Comparison of ENCODE assay signal across 18 cellular contexts in the genomic region with DNA sequence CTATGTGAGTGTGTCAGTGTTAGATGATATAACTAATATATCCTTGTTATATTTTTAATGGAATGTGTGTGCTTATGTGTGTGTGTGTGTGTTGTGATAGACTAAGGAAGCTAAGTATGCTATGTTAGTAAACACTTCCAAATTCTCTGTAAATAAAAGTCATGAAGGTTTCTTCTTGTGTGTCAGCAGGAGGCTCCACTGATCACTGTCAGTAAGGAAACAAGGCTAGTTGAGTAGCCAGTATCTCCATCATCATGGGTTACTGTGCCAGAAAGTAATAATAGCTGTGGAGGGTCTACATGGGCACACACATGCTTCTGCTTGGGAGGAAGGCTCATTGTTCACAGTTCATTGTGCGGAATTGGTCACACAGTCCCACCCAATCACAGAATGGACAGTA.
"Had no signal": no experiment of that assay in that cellular context is flagged by ENCODE, and none has a peak within 500 bp of the region (broad histone marks: within the 10 kb centered on the region; RNA-seq: fewer than 3 reads in every experiment).

No MANE protein-coding gene starts in this region.

- H3K4me1 ChIP-seq: spleen, upper lobe of right lung had no signal

- H3K27me3 ChIP-seq: spleen, upper lobe of right lung had no signal

- H3K4me3 Mint-ChIP-seq: activated T-cell treated with anti-CD3 and anti-CD28 coated beads, Interleukin-2, amount 50 U/mL, for 72 hours; dendritic cell treated with granulocyte-macrophage colony-stimulating factor and Interleukin-4, amounts not matched to agents 40 ng/mL and 50 ng/mL, for 4 days; mesothelial cell of epicardium; natural killer cell treated with Interleukin-12 subunit alpha and Interleukin-12 subunit beta and Interleukin-15 and Interleukin-18, amount 100 ng/mL, for 72 hours; stimulated activated naive B cell treated with anti-CD40 and anti-IgM and Interleukin-4, amounts not matched to agents 10 μg/mL and 1 μg/mL and 100 μg/mL, for 72 hours had no signal

- H3K36me3 Mint-ChIP-seq: mesothelial cell of epicardium; natural killer cell treated with Interleukin-12 subunit alpha and Interleukin-12 subunit beta and Interleukin-15 and Interleukin-18, amount 100 ng/mL, for 72 hours; stimulated activated naive B cell treated with anti-CD40 and anti-IgM and Interleukin-4, amounts not matched to agents 10 μg/mL and 1 μg/mL and 100 μg/mL, for 72 hours had no signal

- H3K9me3 Mint-ChIP-seq: activated T-cell treated with anti-CD3 and anti-CD28 coated beads, Interleukin-2, amount 50 U/mL, for 72 hours; mesothelial cell of epicardium had no signal

- H3K27ac ChIP-seq: spleen, thoracic aorta, upper lobe of right lung, WERI-Rb-1 had no signal

- H3K36me3 ChIP-seq: spleen, thoracic aorta, upper lobe of right lung, WERI-Rb-1 had no signal

- H3K27ac Mint-ChIP-seq: activated T-cell treated with anti-CD3 and anti-CD28 coated beads, Interleukin-2, amount 50 U/mL, for 72 hours; dendritic cell treated with granulocyte-macrophage colony-stimulating factor and Interleukin-4, amounts not matched to agents 40 ng/mL and 50 ng/mL, for 4 days; mesothelial cell of epicardium; natural killer cell treated with Interleukin-12 subunit alpha and Interleukin-12 subunit beta and Interleukin-15 and Interleukin-18, amount 100 ng/mL, for 72 hours; stimulated activated naive B cell treated with anti-CD40 and anti-IgM and Interleukin-4, amounts not matched to agents 10 μg/mL and 1 μg/mL and 100 μg/mL, for 72 hours had no signal

- H3K4me3 ChIP-seq: lung, spleen, thoracic aorta, upper lobe of right lung had no signal

- H3K27me3 Mint-ChIP-seq: dendritic cell treated with granulocyte-macrophage colony-stimulating factor and Interleukin-4, amounts not matched to agents 40 ng/mL and 50 ng/mL, for 4 days; natural killer cell treated with Interleukin-12 subunit alpha and Interleukin-12 subunit beta and Interleukin-15 and Interleukin-18, amount 100 ng/mL, for 72 hours; stimulated activated naive B cell treated with anti-CD40 and anti-IgM and Interleukin-4, amounts not matched to agents 10 μg/mL and 1 μg/mL and 100 μg/mL, for 72 hours had no signal

- H3K4me1 Mint-ChIP-seq: mesothelial cell of epicardium; stimulated activated naive B cell treated with anti-CD40 and anti-IgM and Interleukin-4, amounts not matched to agents 10 μg/mL and 1 μg/mL and 100 μg/mL, for 72 hours had no signal

- DNase-seq: activated CD4-positive, alpha-beta T cell treated with anti-CD3 and anti-CD28 coated beads, Interleukin-2, amount 50 U/mL, for 4 hours; activated effector memory CD4-positive, alpha-beta T cell treated with anti-CD3 and anti-CD28 coated beads, Interleukin-2, amount 50 U/mL, for 16 hours; activated naive CD4-positive, alpha-beta T cell treated with anti-CD3 and anti-CD28 coated beads, Interleukin-2, amount 50 U/mL, for 16 hours; activated T-cell treated with anti-CD3 and anti-CD28 coated beads, Interleukin-2, amount 50 U/mL, for 72 hours; aorta; effector memory CD4-positive, alpha-beta T cell; occipital lobe; posterior cingulate gyrus; spleen; stimulated activated naive B cell treated with anti-CD40 and anti-IgM and Interleukin-4, amounts not matched to agents 10 μg/mL and 1 μg/mL and 100 μg/mL, for 72 hours; upper lobe of right lung; WERI-Rb-1 had no signal

- ATAC-seq: activated T-cell treated with anti-CD3 and anti-CD28 coated beads, Interleukin-2, amount 50 U/mL, for 72 hours; left lobe of liver; natural killer cell treated with Interleukin-12 subunit alpha and Interleukin-12 subunit beta and Interleukin-15 and Interleukin-18, amount 100 ng/mL, for 72 hours; stimulated activated naive B cell treated with anti-CD40 and anti-IgM and Interleukin-4, amounts not matched to agents 10 μg/mL and 1 μg/mL and 100 μg/mL, for 72 hours; upper lobe of right lung had no signal
